28 cellular contexts compared by ENCODE assay signal in the genomic region with DNA sequence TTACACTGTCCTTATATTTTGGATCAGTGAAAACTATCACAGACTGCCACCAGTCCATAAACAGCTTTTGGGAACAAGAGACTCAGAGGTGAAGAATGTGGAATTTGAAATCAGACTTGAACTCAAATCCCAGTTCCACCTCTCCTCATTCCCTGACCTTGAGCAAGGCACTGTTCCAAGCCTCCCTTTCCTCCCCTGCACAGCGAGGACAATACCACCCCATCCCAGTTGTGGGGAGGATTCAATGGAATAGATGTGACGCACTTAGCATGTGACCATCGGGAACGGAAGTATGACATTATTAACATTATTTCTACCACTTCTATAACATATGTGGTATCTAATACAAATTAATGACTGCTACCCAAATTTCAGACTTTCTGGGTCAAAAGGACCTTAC.
DNase-seq lines count a peak whose midpoint lies in the region; FAIRE-seq and TF ChIP-seq lines count a peak whose summit lies in the region.
"Had no signal": no experiment of that assay in that cellular context is flagged by ENCODE, and none has a peak within 500 bp of the region (broad histone marks: within the 10 kb centered on the region; RNA-seq: fewer than 3 reads in every experiment).

No MANE protein-coding gene starts in this region.

- no peak overlapping the region for H3K4me3 ChIP-seq in HEK293 (ENCODE audit: low read depth, low read length)
- H3K4me3 ChIP-seq in fibroblast of the aortic adventitia (ENCODE audit: low read depth, low read length): no peak overlapping the region
- H3K4me3 ChIP-seq in rectal smooth muscle tissue (ENCODE audit: low read length): no peak overlapping the region
- H3K4me3 ChIP-seq: prostate gland had no signal

- TF ChIP-seq CTCF in HEK293 (tag by site-specific recombination; IDR thresholded peaks at IDR 0.05): no peak
- TF ChIP-seq CTCF in fibroblast of the aortic adventitia (IDR thresholded peaks at IDR 0.05; ENCODE audit: insufficient read depth, low read length): no peak
- TF ChIP-seq CTCF in D721Med (IDR thresholded peaks at IDR 0.05; ENCODE audit: insufficient read depth, missing control alignments): no peak

- no peaks in the 10 kb centered on the region for H3K9me3 ChIP-seq in HEK293 (ENCODE audit: control insufficient read depth, insufficient read depth, low read depth, low read length)
- H3K9me3 ChIP-seq: prostate gland had no signal

- no peaks in the 10 kb centered on the region for H3K36me3 ChIP-seq in HEK293 (ENCODE audit: control insufficient read depth in 2 of 2, insufficient read depth in 1 of 2, low read length in 2 of 2)
- H3K36me3 ChIP-seq in rectal smooth muscle tissue (ENCODE audit: control insufficient read depth, insufficient read depth, low read length): no peaks in the 10 kb centered on the region
- H3K36me3 ChIP-seq: prostate gland had no signal

- no peak overlapping the region for H3K9ac ChIP-seq in rectal smooth muscle tissue (ENCODE audit: low read length)

- H3K4me1 ChIP-seq in HEK293 (ENCODE audit: control insufficient read depth, insufficient read depth, low read length) (peaks cover 6% of the 10 kb centered on the region), rectal smooth muscle tissue (ENCODE audit: control insufficient read depth, insufficient read depth, low read length) (peaks cover 10% of the 10 kb centered on the region)
- H3K4me1 ChIP-seq: prostate gland had no signal

- DNase-seq in fibroblast of the aortic adventitia (ENCODE audit: low read depth) (peak; percentile 11), mesenteric fat pad (ENCODE audit: low spot score) (peak; percentile 4), foreskin melanocyte (no peak), NOMO-1 treated with dmso at 0.1 percent for 144 hours (lab: John Stamatoyannopoulos, UW; ENCODE audit: unreplicated experiment) (no peak), OCI-M1 (lab: John Stamatoyannopoulos, UW) (no peak), D721Med (ENCODE audit: insufficient read length, low spot score) (no peak)
- DNase-seq: activated CD4-positive, alpha-beta T cell treated with anti-CD3 and anti-CD28 coated beads, Interleukin-2, amount 10 ng/mL, durations not matched to agents 24 days and 14 days; activated CD8-positive, alpha-beta memory T cell treated with anti-CD3 and anti-CD28 coated beads for 24 hours; activated T-cell treated with anti-CD3 and anti-CD28 coated beads for 4 hours; amniotic stem cell; effector CD8-positive, alpha-beta T cell; GDM1; head of caudate nucleus; NCI-H1092; NCI-H187; NCI-H446 treated with DMSO at 0.1 percent for 48 hours; NCI-H82; stimulated activated CD4-positive, alpha-beta T cell treated with anti-CD3 and anti-CD28 coated beads, Interleukin-15, amount 100 ng/mL, for 24 hours; stimulated activated CD4-positive, alpha-beta T cell treated with anti-CD3 and anti-CD28 coated beads, Interleukin-4, amount 100 ng/mL, for 4 hours; T-cell; trophoblast cell had no signal

- FAIRE-seq in D721Med (lab: Jason Lieb, UNC): no peak
- FAIRE-seq: A204.1, colon, keratinocyte had no signal

- POLR2A ChIA-PET in HEK293 (lab: Yijun Ruan, JAX): no interaction called here

- CTCF ChIA-PET in HEK293 (lab: Yijun Ruan, JAX): no interaction called here

- H3K27me3 ChIP-seq in rectal smooth muscle tissue (ENCODE audit: control insufficient read depth, insufficient read depth, low read length): no peaks in the 10 kb centered on the region

- H3K27ac ChIP-seq in HEK293 (ENCODE audit: extremely low read depth, low read depth, low read length) (no peak overlapping the region), rectal smooth muscle tissue (ENCODE audit: low read depth, low read length) (peak overlapping the region; percentile 76)
- H3K27ac ChIP-seq: epithelial cell of prostate, prostate gland had no signal

TF ChIP-seq in HEK293, 187 proteins besides CTCF, POLR2A, EP300 and RAD21:
- TF ChIP-seq, protein P1, sequence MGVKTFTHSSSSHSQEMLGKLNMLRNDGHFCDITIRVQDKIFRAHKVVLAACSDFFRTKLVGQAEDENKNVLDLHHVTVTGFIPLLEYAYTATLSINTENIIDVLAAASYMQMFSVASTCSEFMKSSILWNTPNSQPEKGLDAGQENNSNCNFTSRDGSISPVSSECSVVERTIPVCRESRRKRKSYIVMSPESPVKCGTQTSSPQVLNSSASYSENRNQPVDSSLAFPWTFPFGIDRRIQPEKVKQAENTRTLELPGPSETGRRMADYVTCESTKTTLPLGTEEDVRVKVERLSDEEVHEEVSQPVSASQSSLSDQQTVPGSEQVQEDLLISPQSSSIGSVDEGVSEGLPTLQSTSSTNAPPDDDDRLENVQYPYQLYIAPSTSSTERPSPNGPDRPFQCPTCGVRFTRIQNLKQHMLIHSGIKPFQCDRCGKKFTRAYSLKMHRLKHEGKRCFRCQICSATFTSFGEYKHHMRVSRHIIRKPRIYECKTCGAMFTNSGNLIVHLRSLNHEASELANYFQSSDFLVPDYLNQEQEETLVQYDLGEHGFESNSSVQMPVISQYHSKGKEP (tag by site-specific recombination; IDR thresholded peaks at IDR 0.05): no peak
- TF ChIP-seq, protein P2, sequence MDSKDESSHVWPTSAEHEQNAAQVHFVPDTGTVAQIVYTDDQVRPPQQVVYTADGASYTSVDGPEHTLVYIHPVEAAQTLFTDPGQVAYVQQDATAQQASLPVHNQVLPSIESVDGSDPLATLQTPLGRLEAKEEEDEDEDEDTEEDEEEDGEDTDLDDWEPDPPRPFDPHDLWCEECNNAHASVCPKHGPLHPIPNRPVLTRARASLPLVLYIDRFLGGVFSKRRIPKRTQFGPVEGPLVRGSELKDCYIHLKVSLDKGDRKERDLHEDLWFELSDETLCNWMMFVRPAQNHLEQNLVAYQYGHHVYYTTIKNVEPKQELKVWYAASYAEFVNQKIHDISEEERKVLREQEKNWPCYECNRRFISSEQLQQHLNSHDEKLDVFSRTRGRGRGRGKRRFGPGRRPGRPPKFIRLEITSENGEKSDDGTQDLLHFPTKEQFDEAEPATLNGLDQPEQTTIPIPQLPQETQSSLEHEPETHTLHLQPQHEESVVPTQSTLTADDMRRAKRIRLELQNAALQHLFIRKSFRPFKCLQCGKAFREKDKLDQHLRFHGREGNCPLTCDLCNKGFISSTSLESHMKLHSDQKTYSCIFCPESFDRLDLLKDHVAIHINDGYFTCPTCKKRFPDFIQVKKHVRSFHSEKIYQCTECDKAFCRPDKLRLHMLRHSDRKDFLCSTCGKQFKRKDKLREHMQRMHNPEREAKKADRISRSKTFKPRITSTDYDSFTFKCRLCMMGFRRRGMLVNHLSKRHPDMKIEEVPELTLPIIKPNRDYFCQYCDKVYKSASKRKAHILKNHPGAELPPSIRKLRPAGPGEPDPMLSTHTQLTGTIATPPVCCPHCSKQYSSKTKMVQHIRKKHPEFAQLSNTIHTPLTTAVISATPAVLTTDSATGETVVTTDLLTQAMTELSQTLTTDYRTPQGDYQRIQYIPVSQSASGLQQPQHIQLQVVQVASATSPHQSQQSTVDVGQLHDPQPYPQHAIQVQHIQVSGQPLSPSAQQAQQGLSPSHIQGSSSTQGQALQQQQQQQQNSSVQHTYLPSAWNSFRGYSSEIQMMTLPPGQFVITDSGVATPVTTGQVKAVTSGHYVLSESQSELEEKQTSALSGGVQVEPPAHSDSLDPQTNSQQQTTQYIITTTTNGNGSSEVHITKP (tag by site-specific recombination; IDR thresholded peaks at IDR 0.05): peak; percentile 76; the same call in 1 of the 2 replicates

Comparison
In these comparisons a context has a peak if more than half of its experiments do, and no peak if none do; other contexts are left out.
1. DNase-seq: peak in fibroblast of the aortic adventitia (single experiment) and mesenteric fat pad (single experiment); none in foreskin melanocyte (single experiment), NOMO-1 treated with dmso at 0.1 percent for 144 hours (single experiment), OCI-M1 (single experiment) and D721Med (single experiment).